Comparison of ENCODE assay signal across 8 cellular contexts in genomic region chr12:8031872-8032241, GRCh38. TPM values are rescaled to one million over a fixed set of nuclear protein-coding genes. Genes with fewer than 3 reads are reported as not detected.
A peak's percentile ranks its signal among the peaks of the same experiment; 100 is the strongest.
DNase-seq lines count a peak whose midpoint lies in the region; ATAC-seq and TF ChIP-seq lines count a peak whose summit lies in the region.

No MANE protein-coding gene starts in this region.

- H3K4me3 Mint-ChIP-seq in stimulated activated effector memory CD8-positive, alpha-beta T cell treated with anti-CD3 and anti-CD28 coated beads, Interleukin-12 subunit alpha, Interleukin-12 subunit beta, amount 100 ng/mL, for 72 hours = peak overlapping the region; percentile 86

- peak overlapping the region; percentile 74 for H3K27ac Mint-ChIP-seq in stimulated activated effector memory CD8-positive, alpha-beta T cell treated with anti-CD3 and anti-CD28 coated beads, Interleukin-12 subunit alpha, Interleukin-12 subunit beta, amount 100 ng/mL, for 72 hours

- ATAC-seq in gastroesophageal sphincter (no peak), HG02623 (IDR thresholded peaks at IDR 0.05; ENCODE audit: unreplicated experiment) (no peak)
- ATAC-seq in stimulated activated effector memory CD8-positive, alpha-beta T cell treated with anti-CD3 and anti-CD28 coated beads, Interleukin-12 subunit alpha, Interleukin-12 subunit beta, amount 100 ng/mL, for 72 hours = no peak

- H3K4me3 ChIP-seq in WERI-Rb-1 (ENCODE audit: low read depth, low read length) (peak overlapping the region; percentile 90), gastroesophageal sphincter (peak overlapping the region; percentile 80 to 90)

- peaks cover 17% of the 10 kb centered on the region for H3K36me3 Mint-ChIP-seq in stimulated activated effector memory CD8-positive, alpha-beta T cell treated with anti-CD3 and anti-CD28 coated beads, Interleukin-12 subunit alpha, Interleukin-12 subunit beta, amount 100 ng/mL, for 72 hours

- peaks cover 46% of the 10 kb centered on the region for H3K4me1 Mint-ChIP-seq in stimulated activated effector memory CD8-positive, alpha-beta T cell treated with anti-CD3 and anti-CD28 coated beads, Interleukin-12 subunit alpha, Interleukin-12 subunit beta, amount 100 ng/mL, for 72 hours

- TF ChIP-seq CTCF in WERI-Rb-1 (IDR thresholded peaks at IDR 0.05; ENCODE audit: low read depth, low read length) (no peak), gastroesophageal sphincter (IDR thresholded peaks at IDR 0.05) (no peak)

- H3K4me1 ChIP-seq in gastroesophageal sphincter = peaks cover 5 to 48% (median 24%) of the 10 kb centered on the region in 3 donors

- H3K9me3 Mint-ChIP-seq in stimulated activated effector memory CD8-positive, alpha-beta T cell treated with anti-CD3 and anti-CD28 coated beads, Interleukin-12 subunit alpha, Interleukin-12 subunit beta, amount 100 ng/mL, for 72 hours = no peaks in the 10 kb centered on the region

- no peak for TF ChIP-seq POLR2A in gastroesophageal sphincter (IDR thresholded peaks at IDR 0.05)

- TF ChIP-seq EP300 in gastroesophageal sphincter (IDR thresholded peaks at IDR 0.05) = no peak

- DNase-seq in DMS53 (lab: John Stamatoyannopoulos, UW) (peak; percentile 51), DMS53 treated with DMSO at 0.1 percent for 48 hours (lab: John Stamatoyannopoulos, UW; ENCODE audit: unreplicated experiment) (no peak), WERI-Rb-1 (no peak), epidermal melanocyte (ENCODE audit: insufficient read length, low spot score) (no peak), NCI-H1092 treated with DMSO at 0.1 percent for 48 hours (lab: John Stamatoyannopoulos, UW) (no peak)
- DNase-seq in stimulated activated effector memory CD8-positive, alpha-beta T cell treated with anti-CD3 and anti-CD28 coated beads, Interleukin-12 subunit alpha, Interleukin-12 subunit beta, amount 100 ng/mL, for 72 hours (ENCODE audit: low spot score in 2 of 2) = no peak

- H3K36me3 ChIP-seq in WERI-Rb-1 = no peaks in the 10 kb centered on the region
- no peaks in the 10 kb centered on the region for H3K36me3 ChIP-seq in gastroesophageal sphincter

- H3K27ac ChIP-seq in WERI-Rb-1 (peak overlapping the region; percentile 75), gastroesophageal sphincter (peak overlapping the region; percentile 94 to 100 (median 98))

- no peaks in the 10 kb centered on the region for H3K27me3 ChIP-seq in WERI-Rb-1 (ENCODE audit: insufficient read depth, low read depth, severe bottlenecking)
- H3K27me3 ChIP-seq in gastroesophageal sphincter = no peaks in the 10 kb centered on the region

- WGBS in gastroesophageal sphincter (ENCODE audit: low coverage in 1 of 2), 2 donors = 14 to 22% methylated on average over 4 of the region's 5 CpGs

- H3K9me3 ChIP-seq in WERI-Rb-1 (ENCODE audit: severe bottlenecking) (no peaks in the 10 kb centered on the region), gastroesophageal sphincter (no peaks in the 10 kb centered on the region)

RNA-seq across cellular contexts. Expression of gene FOXJ2, which starts 0.7 kb away (rescaled TPM):
- total RNA-seq in gastroesophageal sphincter = 10 to 100 TPM; 16.4 to 28.2 (median 20.4) TPM

RNA-seq across cellular contexts. Expression of gene C3AR1, which starts 34.3 kb away (rescaled TPM):
- 10 to 100 TPM in 2 of 4 donors, 1 to 10 TPM in 2; 1.6 to 16.7 (median 7.6) TPM for total RNA-seq in gastroesophageal sphincter

RNA-seq across cellular contexts. Expression of gene NECAP1, which starts 50.2 kb away (rescaled TPM):
- total RNA-seq in gastroesophageal sphincter = 10 to 100 TPM; 24.5 to 60.1 (median 41.2) TPM
